ENCODE assay signal across 30 cellular contexts in genomic region chr1:65510961-65511360, GRCh38.
"Had no signal": no experiment of that assay in that cellular context is flagged by ENCODE, and none has a peak within 500 bp of the region (broad histone marks: within the 10 kb centered on the region; RNA-seq: fewer than 3 reads in every experiment).

No MANE protein-coding gene starts in this region.

- H3K9ac ChIP-seq: parathyroid adenoma had no signal

- H3K4me3 Mint-ChIP-seq: endodermal cell; memory B cell; natural killer cell; stimulated activated memory B cell treated with anti-CD40 and anti-IgM and Interleukin-4, amounts not matched to agents 10 μg/mL and 1 μg/mL and 100 μg/mL, for 72 hours had no signal

- H3K4me3 ChIP-seq: dorsolateral prefrontal cortex, gastrocnemius medialis, lung, prostate gland, right atrium auricular region, skin epidermis, spleen, thoracic aorta, tibial nerve, upper lobe of left lung had no signal

- H3K27me3 Mint-ChIP-seq: stimulated activated memory B cell treated with anti-CD40 and anti-IgM and Interleukin-4, amounts not matched to agents 10 μg/mL and 1 μg/mL and 100 μg/mL, for 72 hours had no signal

- H3K36me3 Mint-ChIP-seq: memory B cell; natural killer cell; stimulated activated memory B cell treated with anti-CD40 and anti-IgM and Interleukin-4, amounts not matched to agents 10 μg/mL and 1 μg/mL and 100 μg/mL, for 72 hours had no signal

- H3K4me1 Mint-ChIP-seq: endodermal cell; memory B cell; natural killer cell; stimulated activated memory B cell treated with anti-CD40 and anti-IgM and Interleukin-4, amounts not matched to agents 10 μg/mL and 1 μg/mL and 100 μg/mL, for 72 hours had no signal

- H3K4me1 ChIP-seq: parathyroid adenoma, prostate gland, right atrium auricular region, spleen had no signal

- H3K79me2 ChIP-seq: parathyroid adenoma had no signal

- H3K27ac ChIP-seq: dorsolateral prefrontal cortex, epithelial cell of prostate, gastrocnemius medialis, parathyroid adenoma, prostate gland, right atrium auricular region, skin epidermis, spleen, thoracic aorta, tibial nerve, upper lobe of left lung had no signal

- H3K27ac Mint-ChIP-seq: endodermal cell; memory B cell; natural killer cell; stimulated activated memory B cell treated with anti-CD40 and anti-IgM and Interleukin-4, amounts not matched to agents 10 μg/mL and 1 μg/mL and 100 μg/mL, for 72 hours had no signal

- H3K36me3 ChIP-seq: gastrocnemius medialis, prostate gland, right atrium auricular region, spleen, thoracic aorta, tibial nerve, upper lobe of left lung had no signal

- ATAC-seq: esophagus mucosa; gastrocnemius medialis; natural killer cell; sciatic nerve; stimulated activated memory B cell treated with anti-CD40 and anti-IgM and Interleukin-4, amounts not matched to agents 10 μg/mL and 1 μg/mL and 100 μg/mL, for 72 hours; stimulated activated naive CD8-positive, alpha-beta T cell treated with anti-CD3 and anti-CD28 coated beads, Interleukin-15, Interleukin-2, amounts not matched to agents 100 U/mL and 50 U/mL, for 24 hours had no signal

- FAIRE-seq: colon, kidney, urothelium cell line had no signal

- DNase-seq: cerebellar nuclear complex; dorsolateral prefrontal cortex; effector CD4-positive, alpha-beta T cell; endodermal cell; foreskin fibroblast; gastrocnemius medialis; head of caudate nucleus; kidney; midbrain; natural killer cell; occipital lobe; spleen; stimulated activated CD4-positive, alpha-beta T cell treated with anti-CD3 and anti-CD28 coated beads, Interleukin-4, amount 100 ng/mL, for 4 hours; stimulated activated naive CD8-positive, alpha-beta T cell treated with anti-CD3 and anti-CD28 coated beads, Interleukin-15, Interleukin-2, amounts not matched to agents 100 U/mL and 50 U/mL, for 24 hours; substantia nigra; upper lobe of left lung had no signal

- H2AFZ ChIP-seq: parathyroid adenoma had no signal

- H3K9me3 ChIP-seq: gastrocnemius medialis, prostate gland, spleen, thoracic aorta, upper lobe of left lung had no signal

- H3K27me3 ChIP-seq: dorsolateral prefrontal cortex, gastrocnemius medialis, right atrium auricular region, spleen, tibial nerve, upper lobe of left lung had no signal

- H3K9me3 Mint-ChIP-seq: endodermal cell; stimulated activated memory B cell treated with anti-CD40 and anti-IgM and Interleukin-4, amounts not matched to agents 10 μg/mL and 1 μg/mL and 100 μg/mL, for 72 hours had no signal
